ENCODE assay signal across 8 cellular contexts in genomic region chr15:29821416-29822099, GRCh38. TPM values are rescaled to one million over a fixed set of nuclear protein-coding genes. Genes with fewer than 3 reads are reported as not detected.
A peak's percentile ranks its signal among the peaks of the same experiment; 100 is the strongest.
DNase-seq lines count a peak whose midpoint lies in the region; ATAC-seq, FAIRE-seq and TF ChIP-seq lines count a peak whose summit lies in the region.

No MANE protein-coding gene starts in this region.

- peaks cover 4 to 6% of the 10 kb centered on the region in 2 donors for H3K36me3 Mint-ChIP-seq in CD4-positive, alpha-beta memory T cell
- no peaks in the 10 kb centered on the region for H3K36me3 Mint-ChIP-seq in astrocyte (ENCODE audit: low read depth, unreplicated experiment)

- peaks cover 24% of the 10 kb centered on the region for H3K4me1 ChIP-seq in CD4-positive, alpha-beta memory T cell (ENCODE audit: insufficient read depth, low read length)
- peaks cover 14% of the 10 kb centered on the region for H3K4me1 ChIP-seq in astrocyte (ENCODE audit: insufficient read depth, low read length)
- H3K4me1 ChIP-seq in right cardiac atrium (ENCODE audit: control insufficient read depth, insufficient read depth, low read length), result peaks cover 2% of the 10 kb centered on the region
- H3K4me1 ChIP-seq in prostate gland (replicated peaks), result no peaks in the 10 kb centered on the region

- no peak overlapping the region for H3K27ac ChIP-seq in CD4-positive, alpha-beta memory T cell (ENCODE audit: low read depth, low read length)
- H3K27ac ChIP-seq in astrocyte (ENCODE audit: low read depth, low read length), result peak overlapping the region; percentile 94
- H3K27ac ChIP-seq in right cardiac atrium (ENCODE audit: low read length), result peak overlapping the region; percentile 94
- H3K27ac ChIP-seq in prostate gland, result peak overlapping the region; percentile 97

- H3K27me3 Mint-ChIP-seq in CD4-positive, alpha-beta memory T cell, result peaks cover 27 to 33% of the 10 kb centered on the region in 2 donors
- no peaks in the 10 kb centered on the region for H3K27me3 Mint-ChIP-seq in astrocyte (ENCODE audit: low read depth, unreplicated experiment)

- under 1% methylated on average over 79 of the region's 79 CpGs for WGBS in right cardiac atrium
- under 1% methylated on average over 29 of the region's 79 CpGs for WGBS in prostate gland

- peaks cover 50% of the 10 kb centered on the region for H3K79me2 ChIP-seq in astrocyte (ENCODE audit: insufficient read depth, low read length)

- H3K4me3 Mint-ChIP-seq in CD4-positive, alpha-beta memory T cell, result peak overlapping the region in 7 of 8 donors; percentile 39 to 73 (median 63)
- peak overlapping the region; percentile 91 for H3K4me3 Mint-ChIP-seq in astrocyte (ENCODE audit: unreplicated experiment)

- DNase-seq in CD4-positive, alpha-beta memory T cell, result no peak
- DNase-seq in NCI-H2171 treated with DMSO at 0.1 percent for 48 hours (lab: John Stamatoyannopoulos, UW) (peak; percentile 54), astrocyte (ENCODE audit: low read depth) (peak; percentile 82), right cardiac atrium (peak; percentile 79 to 87 (median 87)), prostate gland (ENCODE audit: low spot score) (peak; percentile 77), NCI-H1694 (lab: John Stamatoyannopoulos, UW) (no peak)

- no peak overlapping the region for H3K4me3 ChIP-seq in CD4-positive, alpha-beta memory T cell (ENCODE audit: low read length in 2 of 2)
- H3K4me3 ChIP-seq in astrocyte (ENCODE audit: insufficient read depth, low read depth, low read length) (peak overlapping the region; percentile 79), right cardiac atrium (ENCODE audit: low read length) (peak overlapping the region; percentile 98), prostate gland (peak overlapping the region; percentile 94)

- H3K4me2 ChIP-seq in astrocyte (ENCODE audit: low read length), result peak overlapping the region; percentile 87

- H3K9me3 ChIP-seq in CD4-positive, alpha-beta memory T cell (ENCODE audit: control insufficient read depth in 1 of 2, low read length in 2 of 2), result no peaks in the 10 kb centered on the region
- no peaks in the 10 kb centered on the region for H3K9me3 ChIP-seq in astrocyte (ENCODE audit: insufficient read depth, low read depth, low read length)
- no peaks in the 10 kb centered on the region for H3K9me3 ChIP-seq in right cardiac atrium (ENCODE audit: control insufficient read depth, low read length)
- H3K9me3 ChIP-seq in prostate gland, result no peaks in the 10 kb centered on the region

- peak overlapping the region; percentile 54 for H2AFZ ChIP-seq in astrocyte (ENCODE audit: low read depth, low read length)

- CTCF ChIA-PET in CD4-positive, alpha-beta memory T cell (lab: Charles Lee; ENCODE audit: partially characterized antibody), result no interaction called here

- no peak for TF ChIP-seq CTCF in astrocyte (IDR thresholded peaks at IDR 0.05; ENCODE audit: insufficient read depth, low read depth, low read length)
- TF ChIP-seq CTCF in prostate gland (IDR thresholded peaks at IDR 0.05), result peak in 2 of 4 experiments; percentile 25 to 31

- POLR2A ChIA-PET in CD4-positive, alpha-beta memory T cell (lab: Charles Lee; ENCODE audit: partially characterized antibody), result no interaction called here

- H3K4me1 Mint-ChIP-seq in CD4-positive, alpha-beta memory T cell, result peaks cover 10 to 24% (median 19%) of the 10 kb centered on the region in 4 donors
- peaks cover 32% of the 10 kb centered on the region for H3K4me1 Mint-ChIP-seq in astrocyte (ENCODE audit: low read depth, unreplicated experiment)

- peak overlapping the region; percentile 82 for H3K9ac ChIP-seq in astrocyte (ENCODE audit: low read length)

- H3K9me3 Mint-ChIP-seq in CD4-positive, alpha-beta memory T cell, result peaks cover 0 to 61% (median 42%) of the 10 kb centered on the region in 8 donors
- no peaks in the 10 kb centered on the region for H3K9me3 Mint-ChIP-seq in astrocyte (ENCODE audit: unreplicated experiment)

- H3K27me3 ChIP-seq in CD4-positive, alpha-beta memory T cell (ENCODE audit: insufficient read depth, low read length), result peaks cover 28% of the 10 kb centered on the region
- H3K27me3 ChIP-seq in astrocyte (ENCODE audit: insufficient read depth, low read length) (peaks cover 5% of the 10 kb centered on the region), right cardiac atrium (ENCODE audit: control insufficient read depth, insufficient read depth) (no peaks in the 10 kb centered on the region), prostate gland (replicated peaks; ENCODE audit: insufficient read depth) (no peaks in the 10 kb centered on the region)

- no peak overlapping the region for H3K27ac Mint-ChIP-seq in CD4-positive, alpha-beta memory T cell
- H3K27ac Mint-ChIP-seq in astrocyte (ENCODE audit: unreplicated experiment), result peak overlapping the region; percentile 89

- intact Hi-C loops in CD4-positive, alpha-beta memory T cell (cut with micrococcal nuclease), result no loop called here
- intact Hi-C loops in right cardiac atrium (cut with DNase I) (loop anchor here in 3 of 4 donors (5.0 to 10.0 kb wide), 3 partner anchors 63 to 106 kb away; no protein-coding TSS in a partner anchor), prostate gland (cut with DNase I) (loop anchor here (10.0 kb wide), 2 partner anchors 93 to 253 kb away; no protein-coding TSS in a partner anchor)

- no peak for FAIRE-seq in astrocyte (lab: Jason Lieb, UNC)

- H3K36me3 ChIP-seq in CD4-positive, alpha-beta memory T cell (ENCODE audit: insufficient read depth, low read length), result no peaks in the 10 kb centered on the region
- H3K36me3 ChIP-seq in astrocyte (ENCODE audit: insufficient read depth, low read length), result no peaks in the 10 kb centered on the region
- H3K36me3 ChIP-seq in prostate gland, result no peaks in the 10 kb centered on the region

- peak; percentile 67 for TF ChIP-seq POLR2A in prostate gland (IDR thresholded peaks at IDR 0.05)

- ATAC-seq in GM21786 (IDR thresholded peaks at IDR 0.05; ENCODE audit: unreplicated experiment) (peak; percentile 73), right cardiac atrium (peak; percentile 69 to 74), HG02840 (IDR thresholded peaks at IDR 0.05; ENCODE audit: low FRiP score, unreplicated experiment) (no peak)

- peaks cover 46% of the 10 kb centered on the region for H4K20me1 ChIP-seq in astrocyte (ENCODE audit: insufficient read depth, low read length)

RNA-seq across cellular contexts. Expression of gene TJP1, which starts 0.7 kb away (rescaled TPM):
- not detected for total RNA-seq in CD4-positive, alpha-beta memory T cell
- polyA plus RNA-seq in CD4-positive, alpha-beta memory T cell, result not detected
- 118 and 137 TPM in 2 replicates for total RNA-seq in astrocyte
- total RNA-seq in right cardiac atrium, result 100 to 1,000 TPM; 118 to 131 (median 120) TPM
- polyA plus RNA-seq in right cardiac atrium, result 36.6 TPM
- total RNA-seq in prostate gland, result 100 to 1,000 TPM in 1 of 2 donors, 10 to 100 TPM in 1; 88.4 to 216 TPM

Comparison
In these comparisons a context has a peak if more than half of its experiments do, and no peak if none do; other contexts are left out.
1. DNase-seq: peak in NCI-H2171 treated with DMSO at 0.1 percent for 48 hours (single experiment), astrocyte (single experiment), right cardiac atrium (3 of 3) and prostate gland (single experiment); none in CD4-positive, alpha-beta memory T cell (0 of 5) and NCI-H1694 (single experiment).
2. H3K4me3 ChIP-seq: peak in astrocyte (single experiment), right cardiac atrium (single experiment) and prostate gland (2 of 2); none in CD4-positive, alpha-beta memory T cell (0 of 2).
3. RNA of gene TJP1, which starts 0.7 kb away (total RNA-seq): 88.4 to 216 TPM in prostate gland, 118 to 137 TPM in astrocyte and 118 to 131 TPM in right cardiac atrium; not detected in CD4-positive, alpha-beta memory T cell; every median in the first group is over 10 times any median in the second.